ENCODE assay signal across 12 cellular contexts in genomic region chr17:65170839-65171238, GRCh38. TPM values are rescaled to one million over a fixed set of nuclear protein-coding genes. Genes with fewer than 3 reads are reported as not detected.
DNase-seq lines count a peak whose midpoint lies in the region; ATAC-seq and TF ChIP-seq lines count a peak whose summit lies in the region.
"Had no signal": no experiment of that assay in that cellular context is flagged by ENCODE, and none has a peak within 500 bp of the region (broad histone marks: within the 10 kb centered on the region; RNA-seq: fewer than 3 reads in every experiment).

No MANE protein-coding gene starts in this region.

- POLR2A ChIA-PET in MCF 10A (lab: Yijun Ruan, JAX), result no interaction called here

- H3K27me3 ChIP-seq in mammary epithelial cell (ENCODE audit: insufficient read depth, low read length) (no peaks in the 10 kb centered on the region), heart left ventricle (peaks cover 0 to 7% (median 0%) of the 10 kb centered on the region in 9 donors), HAP-1 (ENCODE audit: low read depth) (no peaks in the 10 kb centered on the region)

- no peaks in the 10 kb centered on the region for H3K36me3 Mint-ChIP-seq in MCF 10A (ENCODE audit: insufficient read depth, unreplicated experiment)
- H3K36me3 Mint-ChIP-seq: memory B cell had no signal

- H3K9ac ChIP-seq in mammary epithelial cell (ENCODE audit: insufficient read depth, low read length), result no peak overlapping the region

- no peaks in the 10 kb centered on the region for H3K27me3 Mint-ChIP-seq in MCF 10A (ENCODE audit: insufficient read depth, unreplicated experiment)
- H3K27me3 Mint-ChIP-seq: central memory CD8-positive, alpha-beta T cell; memory B cell had no signal

- H3K4me3 ChIP-seq in mammary epithelial cell (replicated peaks in 1 of 3; ENCODE audit: insufficient read depth in 1 of 3, low read depth in 2 of 3, low read length in 3 of 3) (no peak overlapping the region), heart left ventricle (no peak overlapping the region), HAP-1 (no peak overlapping the region)
- H3K4me3 ChIP-seq: PC-9 had no signal

- H4K20me1 ChIP-seq in mammary epithelial cell (ENCODE audit: insufficient read depth, low read length), result no peaks in the 10 kb centered on the region

- H3K4me2 ChIP-seq in mammary epithelial cell (ENCODE audit: insufficient read depth, low read depth, low read length), result no peak overlapping the region
- H3K4me2 ChIP-seq: PC-9 had no signal

- H3K36me3 ChIP-seq in mammary epithelial cell (ENCODE audit: insufficient read depth, low read length) (no peaks in the 10 kb centered on the region), heart left ventricle (no peaks in the 10 kb centered on the region), HAP-1 (replicated peaks) (no peaks in the 10 kb centered on the region)

- no peak overlapping the region for H3K27ac Mint-ChIP-seq in MCF 10A (ENCODE audit: low read depth, unreplicated experiment)
- H3K27ac Mint-ChIP-seq: activated T-helper 1 cell treated with anti-CD3 and anti-CD28 coated beads, Interleukin-12 subunit alpha, Interleukin-12 subunit beta, Interleukin-2, Interleukin-4 antibody, amounts not matched to agents 30 ng/mL and 10 ng/mL and 1 ng/mL, durations not matched to agents 14 hours and 24 hours and 36 hours; memory B cell had no signal

- H3K9me3 ChIP-seq in mammary epithelial cell (replicated peaks; ENCODE audit: insufficient read depth, low read length), result no peaks in the 10 kb centered on the region
- no peaks in the 10 kb centered on the region for H3K9me3 ChIP-seq in heart left ventricle
- H3K9me3 ChIP-seq in HAP-1, result no peaks in the 10 kb centered on the region

- no peak overlapping the region for H3K27ac ChIP-seq in mammary epithelial cell (ENCODE audit: insufficient read depth, low read depth, low read length)
- H3K27ac ChIP-seq in heart left ventricle, result no peak overlapping the region
- H3K27ac ChIP-seq: PC-9 had no signal

- no peaks in the 10 kb centered on the region for H3K9me3 Mint-ChIP-seq in MCF 10A (ENCODE audit: unreplicated experiment)
- H3K9me3 Mint-ChIP-seq: activated T-helper 1 cell treated with anti-CD3 and anti-CD28 coated beads, Interleukin-12 subunit alpha, Interleukin-12 subunit beta, Interleukin-2, Interleukin-4 antibody, amounts not matched to agents 30 ng/mL and 10 ng/mL and 1 ng/mL, durations not matched to agents 14 hours and 24 hours and 36 hours; central memory CD8-positive, alpha-beta T cell; memory B cell had no signal

- CTCF ChIA-PET in MCF 10A (lab: Yijun Ruan, JAX) (no interaction called here), mammary epithelial cell (lab: Charles Lee; ENCODE audit: low non-redundant PET) (no interaction called here)

- no TSS peak for BruUV-seq in MCF 10A (replicated peaks; lab: Mats Ljungman, UMichigan)
- no TSS peak for BruUV-seq in mammary epithelial cell (replicated peaks; lab: Mats Ljungman, UMichigan)

- DNase-seq in MCF 10A (ENCODE audit: unreplicated experiment) (peak; percentile 42), mammary epithelial cell (no peak), heart left ventricle (peak in 3 of 5 donors; percentile 17 to 59 (median 56)), HAP-1 (ENCODE audit: low spot score in 2 of 2) (no peak), D341Med (ENCODE audit: low spot score) (no peak), activated T-cell treated with anti-CD3 and anti-CD28 coated beads for 4 hours (no peak)
- DNase-seq in stimulated activated CD4-positive, alpha-beta T cell treated with anti-CD3 and anti-CD28 coated beads, Interleukin-4, amount 100 ng/mL, for 4 hours, result no peak
- DNase-seq: PC-9 had no signal

- dilution Hi-C loops in mammary epithelial cell (cut with HindIII; ENCODE audit: low sequenced_read_pairs), result no loop called here

- TF ChIP-seq CTCF in MCF 10A (IDR thresholded peaks at IDR 0.05; ENCODE audit: unreplicated experiment), result no peak
- TF ChIP-seq CTCF in mammary epithelial cell (conservative IDR thresholded peaks at IDR 0.05 in 1 of 2, IDR thresholded peaks at IDR 0.05 in 1 of 2; ENCODE audit: extremely low read depth in 1 of 2, insufficient read depth in 1 of 2, low read depth in 1 of 2, low read length in 2 of 2), result no peak
- TF ChIP-seq CTCF in heart left ventricle (IDR thresholded peaks at IDR 0.05), result no peak

- no peak overlapping the region for H2AFZ ChIP-seq in mammary epithelial cell (ENCODE audit: low read depth, low read length)
- H2AFZ ChIP-seq: PC-9 had no signal

- in situ Hi-C loops in mammary epithelial cell (cut with MboI; ENCODE audit: low sequenced_read_pairs in 2 of 2), result no loop called here
- in situ Hi-C loops in HAP-1 (cut with MboI; ENCODE audit: low sequenced_read_pairs), result no loop called here

- peaks cover 6% of the 10 kb centered on the region for H3K4me1 Mint-ChIP-seq in MCF 10A (ENCODE audit: insufficient read depth, unreplicated experiment)

- no peak overlapping the region for H3K4me3 Mint-ChIP-seq in MCF 10A (ENCODE audit: unreplicated experiment)
- H3K4me3 Mint-ChIP-seq: activated T-helper 1 cell treated with anti-CD3 and anti-CD28 coated beads, Interleukin-12 subunit alpha, Interleukin-12 subunit beta, Interleukin-2, Interleukin-4 antibody, amounts not matched to agents 30 ng/mL and 10 ng/mL and 1 ng/mL, durations not matched to agents 14 hours and 24 hours and 36 hours; central memory CD8-positive, alpha-beta T cell; memory B cell had no signal

- intact Hi-C loops in MCF 10A (cut with micrococcal nuclease) (no loop called here), mammary epithelial cell (cut with micrococcal nuclease) (no loop called here), heart left ventricle (cut with DNase I) (no loop called here)

- H3K4me1 ChIP-seq in mammary epithelial cell (ENCODE audit: insufficient read depth, low read length) (no peaks in the 10 kb centered on the region), heart left ventricle (peaks cover 0 to 17% (median 2%) of the 10 kb centered on the region in 12 donors), HAP-1 (no peaks in the 10 kb centered on the region)

- 8% methylated on average over 10 of the region's 10 CpGs for WGBS in mammary epithelial cell (ENCODE audit: low coverage, missing lambda C conversion rate)
- WGBS in heart left ventricle, 4 donors, result 35 to 57% (median 51%) methylated on average over 10 of the region's 10 CpGs

- no peak for TF ChIP-seq POLR2A in heart left ventricle (IDR thresholded peaks at IDR 0.05)

- no peaks in the 10 kb centered on the region for H3K79me2 ChIP-seq in mammary epithelial cell (ENCODE audit: insufficient read depth, low read length)

- ATAC-seq in heart left ventricle, result peak; percentile 66 to 84 (median 80)

TF ChIP-seq in PFSK-1, 5 proteins besides CTCF, POLR2A, EP300 and RAD21:
- TF ChIP-seq, protein P1, sequence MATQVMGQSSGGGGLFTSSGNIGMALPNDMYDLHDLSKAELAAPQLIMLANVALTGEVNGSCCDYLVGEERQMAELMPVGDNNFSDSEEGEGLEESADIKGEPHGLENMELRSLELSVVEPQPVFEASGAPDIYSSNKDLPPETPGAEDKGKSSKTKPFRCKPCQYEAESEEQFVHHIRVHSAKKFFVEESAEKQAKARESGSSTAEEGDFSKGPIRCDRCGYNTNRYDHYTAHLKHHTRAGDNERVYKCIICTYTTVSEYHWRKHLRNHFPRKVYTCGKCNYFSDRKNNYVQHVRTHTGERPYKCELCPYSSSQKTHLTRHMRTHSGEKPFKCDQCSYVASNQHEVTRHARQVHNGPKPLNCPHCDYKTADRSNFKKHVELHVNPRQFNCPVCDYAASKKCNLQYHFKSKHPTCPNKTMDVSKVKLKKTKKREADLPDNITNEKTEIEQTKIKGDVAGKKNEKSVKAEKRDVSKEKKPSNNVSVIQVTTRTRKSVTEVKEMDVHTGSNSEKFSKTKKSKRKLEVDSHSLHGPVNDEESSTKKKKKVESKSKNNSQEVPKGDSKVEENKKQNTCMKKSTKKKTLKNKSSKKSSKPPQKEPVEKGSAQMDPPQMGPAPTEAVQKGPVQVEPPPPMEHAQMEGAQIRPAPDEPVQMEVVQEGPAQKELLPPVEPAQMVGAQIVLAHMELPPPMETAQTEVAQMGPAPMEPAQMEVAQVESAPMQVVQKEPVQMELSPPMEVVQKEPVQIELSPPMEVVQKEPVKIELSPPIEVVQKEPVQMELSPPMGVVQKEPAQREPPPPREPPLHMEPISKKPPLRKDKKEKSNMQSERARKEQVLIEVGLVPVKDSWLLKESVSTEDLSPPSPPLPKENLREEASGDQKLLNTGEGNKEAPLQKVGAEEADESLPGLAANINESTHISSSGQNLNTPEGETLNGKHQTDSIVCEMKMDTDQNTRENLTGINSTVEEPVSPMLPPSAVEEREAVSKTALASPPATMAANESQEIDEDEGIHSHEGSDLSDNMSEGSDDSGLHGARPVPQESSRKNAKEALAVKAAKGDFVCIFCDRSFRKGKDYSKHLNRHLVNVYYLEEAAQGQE (IDR thresholded peaks at IDR 0.05; ENCODE audit: insufficient read depth in 1 of 2, low read depth in 2 of 2, low read length in 2 of 2), result 0 out of 4 replicates have a peak, but pooled peaks of 1 of the 2 experiments have one; percentile 48
- TF ChIP-seq TAF1 (IDR thresholded peaks at IDR 0.05; ENCODE audit: borderline replicate concordance, insufficient read depth, low read length) (no peak), SIN3A (IDR thresholded peaks at IDR 0.05; ENCODE audit: borderline replicate concordance, insufficient read depth, low read length) (peak; percentile 80; the same call in 1 of the 2 replicates), FOXP2 (optimal IDR thresholded peaks at IDR 0.05; ENCODE audit: borderline replicate concordance, extremely low read depth, extremely low read length, insufficient read depth) (no peak), POLR2AphosphoS5 (IDR thresholded peaks at IDR 0.05; ENCODE audit: low read depth, low read length) (no peak)

RNA-seq across cellular contexts. Expression of gene RGS9, which starts 33.7 kb away (rescaled TPM):
- total RNA-seq in MCF 10A (2022) (0.49 and 0.61 TPM in 2 replicates), mammary epithelial cell (1 to 10 TPM; 2.8 to 3.5 TPM), heart left ventricle (1 to 10 TPM in 7 of 9 donors, under 1 TPM in 2; 0.85 to 5.1 (median 1.5) TPM)
- polyA plus RNA-seq in mammary epithelial cell (0.93 TPM), heart left ventricle (1 to 10 TPM in 1 of 2 donors, under 1 TPM in 1; 0.68 to 1.0 TPM)
- polyA minus RNA-seq in mammary epithelial cell, result 3.3 TPM
- polyA plus RNA-seq in PFSK-1 (2012; ENCODE audit: insufficient read length, low read depth), result 12.1 TPM

Comparison
In these comparisons a context has a peak if more than half of its experiments do, and no peak if none do; other contexts are left out.
1. DNase-seq: peak in MCF 10A (single experiment) and heart left ventricle (3 of 5); none in mammary epithelial cell (single experiment), stimulated activated CD4-positive, alpha-beta T cell treated with anti-CD3 and anti-CD28 coated beads, Interleukin-4, amount 100 ng/mL, for 4 hours (0 of 2), HAP-1 (0 of 2), D341Med (single experiment) and activated T-cell treated with anti-CD3 and anti-CD28 coated beads for 4 hours (single experiment).